ENCODE assay signal across 8 cellular contexts in genomic region chr1:2392071-2392442, GRCh38. TPM values are rescaled to one million over a fixed set of nuclear protein-coding genes. Genes with fewer than 3 reads are reported as not detected.
DNase-seq lines count a peak whose midpoint lies in the region; ATAC-seq, FAIRE-seq and TF ChIP-seq lines count a peak whose summit lies in the region.

No MANE protein-coding gene starts in this region.

- POLR2A ChIA-PET in GM12878 (lab: Charles Lee) = interaction anchor here (0.7 to 1.7 kb wide), 6 partner anchors 10 to 197 kb away, joined by 3 to 5 read pairs (median 4); partner anchors contain the start of genes FAAP20 and PANK4

- H3K4me3 ChIP-seq in GM12878 = peak overlapping the region; percentile 97

- H3K9me3 Mint-ChIP-seq in HFFc6 = no peaks in the 10 kb centered on the region

- no peak overlapping the region for H2AFZ ChIP-seq in GM12878 (ENCODE audit: control insufficient read depth, low read depth, low read length)

- peak overlapping the region; percentile 71 for H3K27ac ChIP-seq in GM12878 (ENCODE audit: control insufficient read depth, insufficient read depth)

- 0% methylated on average over 14 of the region's 37 CpGs for WGBS in GM12878 (ENCODE audit: insufficient coverage, insufficient replicate concordance, low lambda C conversion rate, missing lambda C conversion rate)

- peak overlapping the region; percentile 96 for H3K4me3 Mint-ChIP-seq in HFFc6

- BruUV-seq in GM12878 (replicated peaks; lab: Mats Ljungman, UMichigan) = no TSS peak

- peak overlapping the region; percentile 92 for H3K9ac ChIP-seq in GM12878 (ENCODE audit: control insufficient read depth, insufficient read depth, low read length)

- peaks cover 36% of the 10 kb centered on the region for H3K4me1 Mint-ChIP-seq in HFFc6 (ENCODE audit: low read depth)

- TF ChIP-seq CTCF in HFFc6 (IDR thresholded peaks at IDR 0.05) = no peak
- no peak for TF ChIP-seq CTCF in GM12878 (IDR thresholded peaks at IDR 0.05 in 2 of 3, conservative IDR thresholded peaks at IDR 0.05 in 1 of 3; ENCODE audit: control insufficient read depth in 2 of 3, extremely low read depth in 1 of 3, insufficient read depth in 1 of 3, low read depth in 3 of 3, low read length in 3 of 3)

- H3K27me3 ChIP-seq in GM12878 (replicated peaks in 1 of 2; ENCODE audit: control insufficient read depth in 2 of 2, insufficient read depth in 2 of 2, low read length in 1 of 2) = no peaks in the 10 kb centered on the region

- DNase-seq in AG08396 (ENCODE audit: low spot score) (peak; percentile 56), HFFc6 (no peak), GM12878 (ENCODE audit: low read depth, low spot score) (no peak), lung microvascular endothelial cell (ENCODE audit: low read depth in 2 of 2) (peak; percentile 23 to 34), iPS-NIHi7 (ENCODE audit: extremely low spot score) (no peak), NCI-H446 treated with DMSO at 0.1 percent for 48 hours (lab: John Stamatoyannopoulos, UW) (no peak), NCI-H1092 (lab: John Stamatoyannopoulos, UW) (no peak)

- peaks cover 32% of the 10 kb centered on the region for H3K36me3 Mint-ChIP-seq in HFFc6 (ENCODE audit: low read depth)

- no peak for FAIRE-seq in GM12878 (lab: Jason Lieb, UNC)

- TF ChIP-seq POLR2A in GM12878 (IDR thresholded peaks at IDR 0.05; ENCODE audit: low read depth, low read length) = no peak

- no peak for TF ChIP-seq EP300 in GM12878 (IDR thresholded peaks at IDR 0.05; ENCODE audit: borderline replicate concordance in 1 of 2, control insufficient read depth in 1 of 2, low read depth in 2 of 2, low read length in 2 of 2)

- RAD21 ChIA-PET in GM12878 (lab: Charles Lee; ENCODE audit: unreplicated experiment) = interaction anchor here (0.9 to 1.9 kb wide), 5 partner anchors 10 to 197 kb away, joined by 3 to 16 read pairs (median 10); partner anchors contain the start of genes FAAP20 and PANK4

- SMC1A ChIA-PET in GM12878 (lab: Charles Lee; ENCODE audit: uncharacterized antibody, unreplicated experiment) = interaction anchor here (0.8 to 3.2 kb wide), 3 partner anchors 19 to 197 kb away, joined by 3 to 11 read pairs (median 4); partner anchors contain the start of genes FAAP20 and PEX10

- no peaks in the 10 kb centered on the region for H4K20me1 ChIP-seq in GM12878 (ENCODE audit: control insufficient read depth, insufficient read depth)

- H3K9me3 ChIP-seq in GM12878 (replicated peaks; ENCODE audit: control insufficient read depth, insufficient read depth, low read length) = no peaks in the 10 kb centered on the region

- peaks cover 5% of the 10 kb centered on the region for H3K27me3 Mint-ChIP-seq in HFFc6 (ENCODE audit: insufficient read depth)

- peaks cover 40% of the 10 kb centered on the region for H3K4me1 ChIP-seq in GM12878 (ENCODE audit: control insufficient read depth, insufficient read depth, low read length)

- ATAC-seq in GM12878 (no peak), GM21619 (IDR thresholded peaks at IDR 0.05; ENCODE audit: unreplicated experiment) (no peak)

- H3K36me3 ChIP-seq in GM12878 (ENCODE audit: control insufficient read depth in 2 of 2, insufficient read depth in 2 of 2, low read length in 1 of 2) = peaks cover 4 to 14% of the 10 kb centered on the region in 2 experiments; a peak in 3 of 4 replicates

- intact Hi-C loops in GM12878 (cut with micrococcal nuclease; ENCODE audit: unreplicated experiment) = no loop called here

- CTCF ChIA-PET in GM12878 (lab: Yijun Ruan, JAX) = interaction anchor here (1.0 to 1.5 kb wide), 3 partner anchors 10 to 197 kb away, joined by 4 to 10 read pairs (median 7); partner anchors contain the start of gene FAAP20

- in situ Hi-C loops in GM12878 (cut with MboI) = no loop called here

- H3K27ac Mint-ChIP-seq in HFFc6 = peak overlapping the region; percentile 87

- H3K79me2 ChIP-seq in GM12878 (ENCODE audit: control insufficient read depth, insufficient read depth, low read length) = peaks cover 51% of the 10 kb centered on the region

- peak overlapping the region; percentile 95 for H3K4me2 ChIP-seq in GM12878 (ENCODE audit: control insufficient read depth, insufficient read depth)

- no peak for TF ChIP-seq RAD21 in GM12878 (IDR thresholded peaks at IDR 0.05; ENCODE audit: insufficient read depth, low read depth, low read length)

TF ChIP-seq in GM12878, 131 proteins besides CTCF, POLR2A, EP300 and RAD21:
- TF ChIP-seq IKZF1 (conservative IDR thresholded peaks at IDR 0.05) (no peak), SMARCA5 (IDR thresholded peaks at IDR 0.05) (0 out of 2 replicates have a peak, but pooled peaks have one; percentile 0)
TF ChIP-seq in GM12878: peak in this region for 1.

RNA-seq across cellular contexts. Expression of gene RER1, which starts 0.4 kb away (rescaled TPM):
- 100 to 1,000 TPM; 254 to 303 (median 283) TPM for total RNA-seq in HFFc6 (2021; fragmentation: NEBNext Ultra II Directional; extraction: Animal tissue kit (Norgen Biotek cat#: 25700))
- 63.7 and 66.3 TPM in 2 replicates for total RNA-seq in GM12878 (2013; cell fraction: nucleolus; rRNA removed)
- total RNA-seq in GM12878 (2014; rRNA removed) (82.1 and 105 TPM in 2 replicates), GM12878 (2014; rRNA removed; fragmentation: Illumina TruSeq; extraction: Trizol) (80.8 and 84.8 TPM in 2 replicates), GM12878 (2021) (145 and 149 TPM in 2 replicates), lung microvascular endothelial cell (32.7 and 48.6 TPM in 2 replicates)
- polyA plus RNA-seq in GM12878 (2011; ENCODE audit: low read depth) = 26.0 TPM
- polyA plus RNA-seq in GM12878 (2011; rRNA removed) (194 and 216 TPM in 2 replicates), GM12878 (2014; fragmentation: Illumina TruSeq; extraction: Trizol) (172 and 189 TPM in 2 replicates), GM12878 (2014; fragmentation: Nextera tagmentation; extraction: Ambion mirVana) (10 to 100 TPM; 29.2 to 48.5 TPM), GM12878 (2014; rRNA removed) (105 and 124 TPM in 2 replicates), GM12878 (2016; fragmentation: Nextera tagmentation; extraction: Ambion mirVana) (100 to 1,000 TPM; 268 to 274 TPM)
- polyA plus RNA-seq in GM12878 (2011; cell fraction: cytosol; rRNA removed) = 152 and 242 TPM in 2 replicates
- polyA plus RNA-seq in GM12878 (2011; cell fraction: nucleus; rRNA removed) = 185 and 207 TPM in 2 replicates
- polyA plus RNA-seq in GM12878 (2012) = 81.4 and 94.1 TPM in 2 replicates
- 151 and 226 TPM in 2 replicates for polyA minus RNA-seq in GM12878 (2011; rRNA and poly(A)+ RNA removed)
- polyA minus RNA-seq in GM12878 (2011; cell fraction: cytosol; rRNA and poly(A)+ RNA removed) = 29.3 and 33.4 TPM in 2 replicates
- polyA minus RNA-seq in GM12878 (2011; cell fraction: nucleus; rRNA and poly(A)+ RNA removed) = 18.0 and 21.5 TPM in 2 replicates

RNA-seq across cellular contexts. Expression of gene MORN1, which starts 0.7 kb away (rescaled TPM):
- total RNA-seq in HFFc6 (2021; fragmentation: NEBNext Ultra II Directional; extraction: Animal tissue kit (Norgen Biotek cat#: 25700)) = 1 to 10 TPM; 5.3 to 8.9 (median 6.9) TPM
- 60.7 and 66.2 TPM in 2 replicates for total RNA-seq in GM12878 (2013; cell fraction: nucleolus; rRNA removed)
- total RNA-seq in GM12878 (2014; rRNA removed) (7.9 and 8.7 TPM in 2 replicates), GM12878 (2014; rRNA removed; fragmentation: Illumina TruSeq; extraction: Trizol) (4.4 and 5.2 TPM in 2 replicates), GM12878 (2021) (5.8 and 7.4 TPM in 2 replicates), lung microvascular endothelial cell (3.3 and 4.8 TPM in 2 replicates)
- polyA plus RNA-seq in GM12878 (2011; ENCODE audit: low read depth) = 2.5 TPM
- polyA plus RNA-seq in GM12878 (2011; rRNA removed) (2.3 and 3.5 TPM in 2 replicates), GM12878 (2014; fragmentation: Illumina TruSeq; extraction: Trizol) (1.7 and 2.0 TPM in 2 replicates), GM12878 (2014; fragmentation: Nextera tagmentation; extraction: Ambion mirVana) (1 to 10 TPM in 1 of 2 experiments, under 1 TPM in 1; 0.76 to 1.8 TPM), GM12878 (2014; rRNA removed) (6.8 and 7.7 TPM in 2 replicates), GM12878 (2016; fragmentation: Nextera tagmentation; extraction: Ambion mirVana) (1 to 10 TPM; 5.7 to 7.3 TPM)
- polyA plus RNA-seq in GM12878 (2011; cell fraction: cytosol; rRNA removed) = 3.2 and 3.6 TPM in 2 replicates
- polyA plus RNA-seq in GM12878 (2011; cell fraction: nucleus; rRNA removed) = 8.8 and 10.2 TPM in 2 replicates
- polyA plus RNA-seq in GM12878 (2012) = 4.5 and 5.2 TPM in 2 replicates
- polyA minus RNA-seq in GM12878 (2011; rRNA and poly(A)+ RNA removed) = 5.5 and 7.8 TPM in 2 replicates
- polyA minus RNA-seq in GM12878 (2011; cell fraction: cytosol; rRNA and poly(A)+ RNA removed) = 1.9 and 2.1 TPM in 2 replicates
- polyA minus RNA-seq in GM12878 (2011; cell fraction: nucleus; rRNA and poly(A)+ RNA removed) = 6.2 and 9.4 TPM in 2 replicates

RNA-seq across cellular contexts. Expression of gene PEX10, which starts 20.3 kb away (rescaled TPM):
- 10 to 100 TPM; 25.4 to 29.8 (median 26.4) TPM for total RNA-seq in HFFc6 (2021; fragmentation: NEBNext Ultra II Directional; extraction: Animal tissue kit (Norgen Biotek cat#: 25700))
- total RNA-seq in GM12878 (2013; cell fraction: nucleolus; rRNA removed) = 11.8 and 15.1 TPM in 2 replicates
- total RNA-seq in GM12878 (2014; rRNA removed) (23.7 and 24.9 TPM in 2 replicates), GM12878 (2014; rRNA removed; fragmentation: Illumina TruSeq; extraction: Trizol) (7.4 TPM in 2 replicates), GM12878 (2021) (16.4 and 16.8 TPM in 2 replicates), lung microvascular endothelial cell (24.6 and 26.0 TPM in 2 replicates)
- polyA plus RNA-seq in GM12878 (2011; ENCODE audit: low read depth) = 4.1 TPM
- polyA plus RNA-seq in GM12878 (2011; rRNA removed) (4.3 and 6.1 TPM in 2 replicates), GM12878 (2014; fragmentation: Illumina TruSeq; extraction: Trizol) (3.8 and 5.6 TPM in 2 replicates), GM12878 (2014; fragmentation: Nextera tagmentation; extraction: Ambion mirVana) (under 1 TPM in 1 of 2 experiments, not detected in 1; 0.24 TPM), GM12878 (2014; rRNA removed) (19.4 and 20.8 TPM in 2 replicates), GM12878 (2016; fragmentation: Nextera tagmentation; extraction: Ambion mirVana) (10 to 100 TPM; 18.9 to 19.7 TPM)
- polyA plus RNA-seq in GM12878 (2011; cell fraction: cytosol; rRNA removed) = 8.3 and 11.2 TPM in 2 replicates
- polyA plus RNA-seq in GM12878 (2011; cell fraction: nucleus; rRNA removed) = 21.3 and 22.1 TPM in 2 replicates
- polyA plus RNA-seq in GM12878 (2012) = 10.0 and 13.2 TPM in 2 replicates
- 3.0 and 5.2 TPM in 2 replicates for polyA minus RNA-seq in GM12878 (2011; rRNA and poly(A)+ RNA removed)
- polyA minus RNA-seq in GM12878 (2011; cell fraction: cytosol; rRNA and poly(A)+ RNA removed) = 2.9 and 3.4 TPM in 2 replicates
- polyA minus RNA-seq in GM12878 (2011; cell fraction: nucleus; rRNA and poly(A)+ RNA removed) = 3.9 and 5.9 TPM in 2 replicates

Comparison
In these comparisons a context has a peak if more than half of its experiments do, and no peak if none do; other contexts are left out.
1. DNase-seq: peak in AG08396 (single experiment) and lung microvascular endothelial cell (2 of 2); none in HFFc6 (single experiment), GM12878 (single experiment), iPS-NIHi7 (single experiment), NCI-H446 treated with DMSO at 0.1 percent for 48 hours (single experiment) and NCI-H1092 (single experiment).